In genomic region chr10:103859161-103860141, GRCh38 we compare ENCODE assay signal across 8 cellular contexts. TPM values are rescaled to one million over a fixed set of nuclear protein-coding genes. Genes with fewer than 3 reads are reported as not detected.
DNase-seq lines count a peak whose midpoint lies in the region; ATAC-seq, FAIRE-seq and TF ChIP-seq lines count a peak whose summit lies in the region.

No MANE protein-coding gene starts in this region.

- H3K4me3 ChIP-seq in HEK293 (ENCODE audit: low read depth, low read length), result no peak overlapping the region
- H3K4me3 ChIP-seq in H1 (ENCODE audit: extremely low read depth in 1 of 4, insufficient read depth in 2 of 4, low read depth in 3 of 4, low read length in 4 of 4), result no peak overlapping the region
- H3K4me3 ChIP-seq in mesenchymal stem cell (ENCODE audit: insufficient read depth in 1 of 2, low read depth in 1 of 2, low read length in 2 of 2), result no peak overlapping the region

- H3K4me3 Mint-ChIP-seq in activated CD8-positive, alpha-beta T cell treated with anti-CD3 and anti-CD28 coated beads, Interleukin-2, amount 10 ng/mL, durations not matched to agents 7 days and 5 days, result no peak overlapping the region

- no peak overlapping the region for H3K18ac ChIP-seq in H1 (ENCODE audit: extremely low read depth, low read length)
- H3K18ac ChIP-seq in mesenchymal stem cell (ENCODE audit: low read depth in 1 of 2, low read length in 2 of 2), result no peak overlapping the region

- peak; percentile 73 to 84 for TF ChIP-seq RAD21 in H1 (IDR thresholded peaks at IDR 0.05 in 1 of 2, conservative IDR thresholded peaks at IDR 0.05 in 1 of 2; ENCODE audit: low read depth in 2 of 2, low read length in 2 of 2)

- TF ChIP-seq EP300 in H1 (IDR thresholded peaks at IDR 0.05; ENCODE audit: borderline replicate concordance in 1 of 2, low read depth in 2 of 2, low read length in 2 of 2), result no peak

- H3K27me3 ChIP-seq in H1 (replicated peaks in 1 of 4; ENCODE audit: control insufficient read depth in 3 of 4, extremely low read depth in 1 of 4, insufficient read depth in 3 of 4, low read length in 3 of 4) (peaks cover 0 to 20% (median 15%) of the 10 kb centered on the region in 4 experiments; a peak in 5 of 7 replicates), mesenchymal stem cell (ENCODE audit: control insufficient read depth in 1 of 2, insufficient read depth in 1 of 2, low read length in 2 of 2) (peaks cover 0 to 8% of the 10 kb centered on the region in 2 experiments)

- H4K8ac ChIP-seq in H1 (ENCODE audit: extremely low read depth, insufficient read depth, low read length), result peak overlapping the region; percentile 72
- H4K8ac ChIP-seq in mesenchymal stem cell (ENCODE audit: low read length), result no peak overlapping the region

- no peak for TF ChIP-seq POLR2A in H1 (IDR thresholded peaks at IDR 0.05; ENCODE audit: control extremely low read depth in 1 of 2, low read depth in 2 of 2, low read length in 2 of 2)

- H3K9me3 ChIP-seq in HEK293 (ENCODE audit: control insufficient read depth, insufficient read depth, low read depth, low read length), result no peaks in the 10 kb centered on the region
- H3K9me3 ChIP-seq in H1 (ENCODE audit: insufficient read depth in 2 of 2, low read depth in 1 of 2, low read length in 1 of 2), result no peaks in the 10 kb centered on the region
- H3K9me3 ChIP-seq in mesenchymal stem cell (ENCODE audit: control insufficient read depth, low read length), result no peaks in the 10 kb centered on the region

- peak; percentile 63 for FAIRE-seq in H1 (lab: Jason Lieb, UNC)

- H4K20me1 ChIP-seq in H1 (replicated peaks in 1 of 2; ENCODE audit: control insufficient read depth in 1 of 2, insufficient read depth in 2 of 2, low read length in 2 of 2), result no peaks in the 10 kb centered on the region

- H3K23ac ChIP-seq in H1 (ENCODE audit: insufficient read length) (no peak overlapping the region), mesenchymal stem cell (ENCODE audit: low read length in 2 of 2) (no peak overlapping the region)

- CTCF ChIA-PET in HEK293 (lab: Yijun Ruan, JAX), result interaction anchor here (0.7 to 8.2 kb wide), 7 partner anchors 76 to 148 kb away, joined by 3 to 90 read pairs (median 9); no protein-coding TSS in a partner anchor
- CTCF ChIA-PET in activated CD8-positive, alpha-beta T cell treated with anti-CD3 and anti-CD28 coated beads, Interleukin-2, amount 10 ng/mL, durations not matched to agents 7 days and 5 days (lab: Charles Lee), result interaction anchor here (1.3 to 8.9 kb wide), 4 partner anchors 110 to 148 kb away, joined by 3 to 91 read pairs (median 12); no protein-coding TSS in a partner anchor
- CTCF ChIA-PET in H1 (lab: Charles Lee; ENCODE audit: partially characterized antibody), result interaction anchor here (0.6 to 9.8 kb wide), 23 partner anchors 8 to 231 kb away, joined by 3 to 199 read pairs (median 5); no protein-coding TSS in a partner anchor

- H3K36me3 ChIP-seq in HEK293 (ENCODE audit: control insufficient read depth in 2 of 2, insufficient read depth in 1 of 2, low read length in 2 of 2) (no peaks in the 10 kb centered on the region), H1 (ENCODE audit: control insufficient read depth in 2 of 4, insufficient read depth in 4 of 4, low read length in 3 of 4) (no peaks in the 10 kb centered on the region), mesenchymal stem cell (ENCODE audit: control insufficient read depth in 1 of 2, insufficient read depth in 2 of 2, low read depth in 1 of 2, low read length in 2 of 2) (no peaks in the 10 kb centered on the region)

- no peak overlapping the region for H3K27ac ChIP-seq in HEK293 (ENCODE audit: extremely low read depth, low read depth, low read length)
- H3K27ac ChIP-seq in H1 (ENCODE audit: low read depth, low read length), result no peak overlapping the region
- H3K27ac ChIP-seq in mesenchymal stem cell (ENCODE audit: low read length, poor library complexity, severe bottlenecking), result no peak overlapping the region

- peaks cover 12% of the 10 kb centered on the region for H3K23me2 ChIP-seq in H1 (ENCODE audit: low read depth, low read length)

- H3K79me1 ChIP-seq in H1 (ENCODE audit: low read depth, low read length), result no peaks in the 10 kb centered on the region
- H3K79me1 ChIP-seq in mesenchymal stem cell (replicated peaks; ENCODE audit: low read length, poor library complexity, severe bottlenecking), result no peaks in the 10 kb centered on the region

- H3K9me3 Mint-ChIP-seq in activated CD8-positive, alpha-beta T cell treated with anti-CD3 and anti-CD28 coated beads, Interleukin-2, amount 10 ng/mL, durations not matched to agents 7 days and 5 days (ENCODE audit: insufficient read depth), result peaks cover 9% of the 10 kb centered on the region

- H3K9ac ChIP-seq in H1 (replicated peaks in 1 of 4; ENCODE audit: extremely low read depth in 1 of 4, low read depth in 3 of 4, low read length in 3 of 4), result no peak overlapping the region; a peak in 1 of 7 replicates
- peak overlapping the region; percentile 4 for H3K9ac ChIP-seq in mesenchymal stem cell (ENCODE audit: low read length)

- H2AK5ac ChIP-seq in H1 (ENCODE audit: low read depth, low read length) (no peak overlapping the region), mesenchymal stem cell (ENCODE audit: low read length, severe bottlenecking) (no peak overlapping the region)

- peak overlapping the region; percentile 31 for H3K27ac Mint-ChIP-seq in activated CD8-positive, alpha-beta T cell treated with anti-CD3 and anti-CD28 coated beads, Interleukin-2, amount 10 ng/mL, durations not matched to agents 7 days and 5 days

- H2AFZ ChIP-seq in H1 (ENCODE audit: low read length) (no peak overlapping the region), mesenchymal stem cell (ENCODE audit: low read depth, low read length) (no peak overlapping the region)

- H3K14ac ChIP-seq in H1 (ENCODE audit: insufficient read length) (no peak overlapping the region), mesenchymal stem cell (ENCODE audit: low read length in 2 of 2) (no peak overlapping the region)

- no peak overlapping the region for H3K56ac ChIP-seq in H1 (replicated peaks; ENCODE audit: insufficient read length, low read depth, low read length)

- H4K91ac ChIP-seq in H1 (replicated peaks; ENCODE audit: insufficient read length, low read length), result no peak overlapping the region
- no peak overlapping the region for H4K91ac ChIP-seq in mesenchymal stem cell (ENCODE audit: low read length)

- H3K36me3 Mint-ChIP-seq in activated CD8-positive, alpha-beta T cell treated with anti-CD3 and anti-CD28 coated beads, Interleukin-2, amount 10 ng/mL, durations not matched to agents 7 days and 5 days (ENCODE audit: low read depth), result peaks cover 3% of the 10 kb centered on the region

- peak; percentile 58; the same call in 1 of the 2 replicates for TF ChIP-seq CTCF in HEK293 (tag by site-specific recombination; IDR thresholded peaks at IDR 0.05)
- peak; percentile 39 to 77 (median 77) for TF ChIP-seq CTCF in H1 (IDR thresholded peaks at IDR 0.05; ENCODE audit: control extremely low read depth in 1 of 3, insufficient read depth in 1 of 3, low read depth in 1 of 3, low read length in 3 of 3)

- H3K4ac ChIP-seq in H1 (replicated peaks; ENCODE audit: insufficient read length, low read depth, low read length) (no peak overlapping the region), mesenchymal stem cell (ENCODE audit: low read depth in 1 of 2, low read length in 2 of 2) (no peak overlapping the region)

- 63% methylated on average over 13 of the region's 15 CpGs; no CpG with 5 or more reads in 1 of the 2 experiments for WGBS in H1 (ENCODE audit: extremely low coverage in 1 of 2, insufficient coverage in 1 of 2, insufficient read length in 1 of 2, insufficient replicate concordance in 2 of 2, low coverage in 1 of 2, low lambda C conversion rate in 2 of 2, missing lambda C conversion rate in 1 of 2), 2 experiments
- WGBS in mesenchymal stem cell, result 56% methylated on average over 14 of the region's 15 CpGs

- H2BK5ac ChIP-seq in H1 (ENCODE audit: low read depth, low read length) (no peak overlapping the region), mesenchymal stem cell (ENCODE audit: low read depth, low read length, poor library complexity, severe bottlenecking) (no peak overlapping the region)

- H3K4me2 ChIP-seq in H1 (ENCODE audit: insufficient read depth in 1 of 2, low read depth in 2 of 2, low read length in 2 of 2) (no peak overlapping the region), mesenchymal stem cell (ENCODE audit: low read length, poor library complexity, severe bottlenecking) (no peak overlapping the region)

- H3K4me1 ChIP-seq in HEK293 (ENCODE audit: control insufficient read depth, insufficient read depth, low read length) (peaks cover 3% of the 10 kb centered on the region; the same call in 1 of the 2 replicates), H1 (replicated peaks in 1 of 4; ENCODE audit: control insufficient read depth in 3 of 4, insufficient read depth in 4 of 4, low read length in 3 of 4) (peaks cover 0 to 5% (median 3%) of the 10 kb centered on the region in 4 experiments; a peak in 5 of 7 replicates), mesenchymal stem cell (ENCODE audit: control insufficient read depth, insufficient read depth, low read depth, low read length) (peaks cover 7% of the 10 kb centered on the region)

- POLR2A ChIA-PET in HEK293 (lab: Yijun Ruan, JAX) (no interaction called here), H1 (lab: Charles Lee; ENCODE audit: partially characterized antibody) (no interaction called here)
- POLR2A ChIA-PET in activated CD8-positive, alpha-beta T cell treated with anti-CD3 and anti-CD28 coated beads, Interleukin-2, amount 10 ng/mL, durations not matched to agents 7 days and 5 days (lab: Charles Lee), result no interaction called here

- no peaks in the 10 kb centered on the region for H3K79me2 ChIP-seq in H1 (ENCODE audit: control insufficient read depth in 1 of 2, insufficient read depth in 2 of 2, low read length in 2 of 2)

- peaks cover 31% of the 10 kb centered on the region for H3K27me3 Mint-ChIP-seq in activated CD8-positive, alpha-beta T cell treated with anti-CD3 and anti-CD28 coated beads, Interleukin-2, amount 10 ng/mL, durations not matched to agents 7 days and 5 days (ENCODE audit: low read depth)

- ATAC-seq in activated CD8-positive, alpha-beta T cell treated with anti-CD3 and anti-CD28 coated beads, Interleukin-2, amount 10 ng/mL, durations not matched to agents 7 days and 5 days, result peak; percentile 67
- no peak for ATAC-seq in HG03378 (IDR thresholded peaks at IDR 0.05; ENCODE audit: unreplicated experiment)

- no peak overlapping the region for H2BK20ac ChIP-seq in H1 (ENCODE audit: low read length)

- no peak overlapping the region for H2BK120ac ChIP-seq in H1 (replicated peaks; ENCODE audit: low read depth, low read length)
- no peak overlapping the region for H2BK120ac ChIP-seq in mesenchymal stem cell (ENCODE audit: low read depth, low read length)

- no peak overlapping the region for H2BK15ac ChIP-seq in H1 (ENCODE audit: low read length)
- no peak overlapping the region for H2BK15ac ChIP-seq in mesenchymal stem cell (ENCODE audit: low read depth, poor library complexity, severe bottlenecking)

- H2BK12ac ChIP-seq in H1 (ENCODE audit: low read depth, low read length), result peak overlapping the region; percentile 7; the same call in 1 of the 2 replicates
- no peak overlapping the region for H2BK12ac ChIP-seq in mesenchymal stem cell (ENCODE audit: low read length in 2 of 2)

- no peak overlapping the region for H4K5ac ChIP-seq in H1 (ENCODE audit: insufficient read length, low read depth, low read length)

- DNase-seq in ELF-1 (ENCODE audit: low read depth, low spot score) (peak; percentile 90), NCI-H446 treated with DMSO at 0.1 percent for 48 hours (lab: John Stamatoyannopoulos, UW) (peak; percentile 14), H1 (ENCODE audit: low read depth in 1 of 2, low spot score in 2 of 2) (peak; percentile 46 to 84), mesenchymal stem cell (peak; percentile 88)
- peak; percentile 76 for DNase-seq in activated CD8-positive, alpha-beta T cell treated with anti-CD3 and anti-CD28 coated beads, Interleukin-2, amount 10 ng/mL, durations not matched to agents 7 days and 5 days
- peak; percentile 9 to 64 (median 30) for DNase-seq in stimulated activated naive CD4-positive, alpha-beta T cell (lab: John Stamatoyannopoulos, UW)

- peaks cover 4% of the 10 kb centered on the region for H3K4me1 Mint-ChIP-seq in activated CD8-positive, alpha-beta T cell treated with anti-CD3 and anti-CD28 coated beads, Interleukin-2, amount 10 ng/mL, durations not matched to agents 7 days and 5 days (ENCODE audit: low read depth)

RNA-seq across cellular contexts. Expression of gene SH3PXD2A, which starts 4.1 kb away (rescaled TPM):
- total RNA-seq in activated CD8-positive, alpha-beta T cell treated with anti-CD3 and anti-CD28 coated beads, Interleukin-2, amount 10 ng/mL, durations not matched to agents 7 days and 5 days, result 1 to 10 TPM; 8.5 to 9.4 TPM
- 15.3 and 16.3 TPM in 2 replicates for total RNA-seq in H1 (2021; fragmentation: NEBNext Ultra II Directional; extraction: Animal tissue kit (Norgen Biotek cat#: 25700))
- 5.4 and 7.9 TPM in 2 replicates for polyA plus RNA-seq in H1 (2011; rRNA removed)
- 8.8 TPM for polyA plus RNA-seq in H1 (2011; cell fraction: cytosol; rRNA removed)
- polyA plus RNA-seq in H1 (2011; cell fraction: nucleus; rRNA removed), result 18.7 TPM
- polyA plus RNA-seq in H1 (2012, experiment 1 of 2), result 7.5 to 10.9 TPM (median 9.6 TPM) in 4 replicates
- 5.7 TPM for polyA plus RNA-seq in H1 (2012, experiment 2 of 2)
- polyA plus RNA-seq in H1 (2013, experiment 1 of 2), result 6.2 TPM
- 6.0 TPM for polyA plus RNA-seq in H1 (2013, experiment 2 of 2)
- polyA minus RNA-seq in H1 (2011; rRNA and poly(A)+ RNA removed), result 5.6 TPM in 2 replicates
- 7.1 TPM for polyA minus RNA-seq in H1 (2011; cell fraction: cytosol; rRNA and poly(A)+ RNA removed)
- 4.9 TPM for polyA minus RNA-seq in H1 (2011; cell fraction: nucleus; rRNA and poly(A)+ RNA removed)
- polyA plus RNA-seq in mesenchymal stem cell (2013, experiment 1 of 2), result 8.7 TPM
- polyA plus RNA-seq in mesenchymal stem cell (2013, experiment 2 of 2), result 8.7 TPM

RNA-seq across cellular contexts. Expression of gene STN1, which starts 58.5 kb away (rescaled TPM):
- total RNA-seq in activated CD8-positive, alpha-beta T cell treated with anti-CD3 and anti-CD28 coated beads, Interleukin-2, amount 10 ng/mL, durations not matched to agents 7 days and 5 days, result 10 to 100 TPM; 48.8 to 49.8 TPM
- total RNA-seq in H1 (2021; fragmentation: NEBNext Ultra II Directional; extraction: Animal tissue kit (Norgen Biotek cat#: 25700)), result 10.3 and 12.4 TPM in 2 replicates
- polyA plus RNA-seq in H1 (2011; rRNA removed), result 8.3 and 10.1 TPM in 2 replicates
- polyA plus RNA-seq in H1 (2011; cell fraction: cytosol; rRNA removed), result 13.3 TPM
- 7.8 TPM for polyA plus RNA-seq in H1 (2011; cell fraction: nucleus; rRNA removed)
- polyA plus RNA-seq in H1 (2012, experiment 1 of 2), result 11.8 to 13.7 TPM (median 12.4 TPM) in 4 replicates
- polyA plus RNA-seq in H1 (2012, experiment 2 of 2), result 2.3 TPM
- 10.1 TPM for polyA plus RNA-seq in H1 (2013, experiment 1 of 2)
- polyA plus RNA-seq in H1 (2013, experiment 2 of 2), result 10.0 TPM
- polyA minus RNA-seq in H1 (2011; rRNA and poly(A)+ RNA removed), result 12.7 and 13.0 TPM in 2 replicates
- polyA minus RNA-seq in H1 (2011; cell fraction: cytosol; rRNA and poly(A)+ RNA removed), result 6.7 TPM
- polyA minus RNA-seq in H1 (2011; cell fraction: nucleus; rRNA and poly(A)+ RNA removed), result 7.5 TPM
- polyA plus RNA-seq in mesenchymal stem cell (2013, experiment 1 of 2), result 18.5 TPM
- polyA plus RNA-seq in mesenchymal stem cell (2013, experiment 2 of 2), result 19.1 TPM

Comparison
In these comparisons a context has a peak if more than half of its experiments do, and no peak if none do; other contexts are left out.
1. DNase-seq: peak in every context shown above with its lines; median percentile 90 in ELF-1; 88 in mesenchymal stem cell; 76 in activated CD8-positive, alpha-beta T cell treated with anti-CD3 and anti-CD28 coated beads, Interleukin-2, amount 10 ng/mL, durations not matched to agents 7 days and 5 days; 65 in H1; 30 in stimulated activated naive CD4-positive, alpha-beta T cell; 14 in NCI-H446 treated with DMSO at 0.1 percent for 48 hours.